Comparison of ENCODE assay signal across 2 cellular contexts in the genomic region with DNA sequence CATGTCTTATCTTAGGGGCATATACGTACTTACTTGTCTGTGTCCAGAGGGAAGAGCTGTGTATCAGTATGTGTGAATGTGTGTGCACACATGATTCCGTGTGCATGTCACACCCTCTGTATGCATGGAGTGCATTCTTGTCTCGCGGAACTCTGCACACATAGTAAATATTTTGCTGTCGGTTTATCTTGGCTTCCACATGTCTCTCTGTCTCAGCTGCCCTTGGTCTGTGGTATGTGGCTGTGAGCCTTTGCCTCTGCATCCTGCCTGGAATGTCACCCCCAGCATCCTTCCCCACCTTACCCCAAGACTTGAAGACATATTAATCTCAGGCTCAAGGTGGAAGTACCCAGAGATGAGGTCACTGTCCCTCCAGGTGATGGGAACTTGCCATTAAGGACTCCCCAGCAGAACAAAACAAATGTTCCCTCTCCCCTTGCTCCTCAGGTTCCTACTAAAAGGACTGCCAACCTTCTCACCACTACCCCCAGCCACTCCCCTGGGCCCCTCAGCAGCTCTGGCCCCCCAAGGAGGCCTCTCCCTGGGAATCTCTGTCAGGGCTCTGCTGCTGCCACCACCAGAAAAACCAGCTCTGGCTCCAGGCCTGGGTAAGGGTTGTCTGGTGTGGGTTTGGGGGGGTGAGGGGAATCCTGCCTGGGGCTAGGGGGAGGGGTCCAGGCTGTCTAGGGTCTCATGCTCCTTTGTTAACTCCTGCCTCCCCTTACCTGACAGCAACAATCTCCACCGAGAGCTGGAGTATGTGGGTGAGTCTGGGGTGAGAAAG.
TF ChIP-seq lines count a peak whose summit lies in the region.

No MANE protein-coding gene starts in this region.

TF ChIP-seq in HepG2, 621 proteins besides CTCF, POLR2A, EP300 and RAD21:
- TF ChIP-seq ZNF331 (CRISPR knock-in tag; IDR thresholded peaks at IDR 0.05) (no peak), ZNF644 (CRISPR knock-in tag; IDR thresholded peaks at IDR 0.05; ENCODE audit: low read depth) (no peak), ZNF230 (CRISPR knock-in tag; IDR thresholded peaks at IDR 0.05) (no peak), KDM3A (CRISPR knock-in tag; IDR thresholded peaks at IDR 0.05; ENCODE audit: low read depth) (no peak), MXI1 (IDR thresholded peaks at IDR 0.05; ENCODE audit: borderline replicate concordance, low read depth, low read length) (0 out of 3 replicates have a peak, but pooled peaks have one; percentile 18), ELF3 (CRISPR knock-in tag; IDR thresholded peaks at IDR 0.05) (no peak), GZF1 (CRISPR knock-in tag; IDR thresholded peaks at IDR 0.05) (no peak)

TF ChIP-seq in GM23338, 12 proteins besides CTCF, POLR2A, EP300 and RAD21:
- TF ChIP-seq, protein P1, sequence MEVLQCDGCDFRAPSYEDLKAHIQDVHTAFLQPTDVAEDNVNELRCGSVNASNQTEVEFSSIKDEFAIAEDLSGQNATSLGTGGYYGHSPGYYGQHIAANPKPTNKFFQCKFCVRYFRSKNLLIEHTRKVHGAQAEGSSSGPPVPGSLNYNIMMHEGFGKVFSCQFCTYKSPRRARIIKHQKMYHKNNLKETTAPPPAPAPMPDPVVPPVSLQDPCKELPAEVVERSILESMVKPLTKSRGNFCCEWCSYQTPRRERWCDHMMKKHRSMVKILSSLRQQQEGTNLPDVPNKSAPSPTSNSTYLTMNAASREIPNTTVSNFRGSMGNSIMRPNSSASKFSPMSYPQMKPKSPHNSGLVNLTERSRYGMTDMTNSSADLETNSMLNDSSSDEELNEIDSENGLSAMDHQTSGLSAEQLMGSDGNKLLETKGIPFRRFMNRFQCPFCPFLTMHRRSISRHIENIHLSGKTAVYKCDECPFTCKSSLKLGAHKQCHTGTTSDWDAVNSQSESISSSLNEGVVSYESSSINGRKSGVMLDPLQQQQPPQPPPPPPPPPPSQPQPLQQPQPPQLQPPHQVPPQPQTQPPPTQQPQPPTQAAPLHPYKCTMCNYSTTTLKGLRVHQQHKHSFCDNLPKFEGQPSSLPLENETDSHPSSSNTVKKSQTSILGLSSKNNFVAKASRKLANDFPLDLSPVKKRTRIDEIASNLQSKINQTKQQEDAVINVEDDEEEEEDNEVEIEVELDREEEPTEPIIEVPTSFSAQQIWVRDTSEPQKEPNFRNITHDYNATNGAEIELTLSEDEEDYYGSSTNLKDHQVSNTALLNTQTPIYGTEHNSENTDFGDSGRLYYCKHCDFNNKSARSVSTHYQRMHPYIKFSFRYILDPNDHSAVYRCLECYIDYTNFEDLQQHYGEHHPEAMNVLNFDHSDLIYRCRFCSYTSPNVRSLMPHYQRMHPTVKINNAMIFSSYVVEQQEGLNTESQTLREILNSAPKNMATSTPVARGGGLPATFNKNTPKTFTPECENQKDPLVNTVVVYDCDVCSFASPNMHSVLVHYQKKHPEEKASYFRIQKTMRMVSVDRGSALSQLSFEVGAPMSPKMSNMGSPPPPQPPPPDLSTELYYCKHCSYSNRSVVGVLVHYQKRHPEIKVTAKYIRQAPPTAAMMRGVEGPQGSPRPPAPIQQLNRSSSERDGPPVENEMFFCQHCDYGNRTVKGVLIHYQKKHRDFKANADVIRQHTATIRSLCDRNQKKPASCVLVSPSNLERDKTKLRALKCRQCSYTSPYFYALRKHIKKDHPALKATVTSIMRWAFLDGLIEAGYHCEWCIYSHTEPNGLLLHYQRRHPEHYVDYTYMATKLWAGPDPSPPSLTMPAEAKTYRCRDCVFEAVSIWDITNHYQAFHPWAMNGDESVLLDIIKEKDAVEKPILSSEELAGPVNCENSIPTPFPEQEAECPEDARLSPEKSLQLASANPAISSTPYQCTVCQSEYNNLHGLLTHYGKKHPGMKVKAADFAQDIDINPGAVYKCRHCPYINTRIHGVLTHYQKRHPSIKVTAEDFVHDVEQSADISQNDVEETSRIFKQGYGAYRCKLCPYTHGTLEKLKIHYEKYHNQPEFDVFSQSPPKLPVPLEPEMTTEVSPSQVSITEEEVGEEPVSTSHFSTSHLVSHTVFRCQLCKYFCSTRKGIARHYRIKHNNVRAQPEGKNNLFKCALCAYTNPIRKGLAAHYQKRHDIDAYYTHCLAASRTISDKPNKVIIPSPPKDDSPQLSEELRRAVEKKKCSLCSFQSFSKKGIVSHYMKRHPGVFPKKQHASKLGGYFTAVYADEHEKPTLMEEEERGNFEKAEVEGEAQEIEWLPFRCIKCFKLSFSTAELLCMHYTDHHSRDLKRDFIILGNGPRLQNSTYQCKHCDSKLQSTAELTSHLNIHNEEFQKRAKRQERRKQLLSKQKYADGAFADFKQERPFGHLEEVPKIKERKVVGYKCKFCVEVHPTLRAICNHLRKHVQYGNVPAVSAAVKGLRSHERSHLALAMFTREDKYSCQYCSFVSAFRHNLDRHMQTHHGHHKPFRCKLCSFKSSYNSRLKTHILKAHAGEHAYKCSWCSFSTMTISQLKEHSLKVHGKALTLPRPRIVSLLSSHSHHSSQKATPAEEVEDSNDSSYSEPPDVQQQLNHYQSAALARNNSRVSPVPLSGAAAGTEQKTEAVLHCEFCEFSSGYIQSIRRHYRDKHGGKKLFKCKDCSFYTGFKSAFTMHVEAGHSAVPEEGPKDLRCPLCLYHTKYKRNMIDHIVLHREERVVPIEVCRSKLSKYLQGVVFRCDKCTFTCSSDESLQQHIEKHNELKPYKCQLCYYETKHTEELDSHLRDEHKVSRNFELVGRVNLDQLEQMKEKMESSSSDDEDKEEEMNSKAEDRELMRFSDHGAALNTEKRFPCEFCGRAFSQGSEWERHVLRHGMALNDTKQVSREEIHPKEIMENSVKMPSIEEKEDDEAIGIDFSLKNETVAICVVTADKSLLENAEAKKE (CRISPR knock-in tag; IDR thresholded peaks at IDR 0.05) = no peak
- TF ChIP-seq EZH2 (IDR thresholded peaks at IDR 0.05; ENCODE audit: low read depth, unreplicated experiment) (no peak), JUNB (IDR thresholded peaks at IDR 0.05; ENCODE audit: unreplicated experiment) (no peak), NANOG (IDR thresholded peaks at IDR 0.05; ENCODE audit: borderline replicate concordance) (no peak)
- TF ChIP-seq, protein P2, sequence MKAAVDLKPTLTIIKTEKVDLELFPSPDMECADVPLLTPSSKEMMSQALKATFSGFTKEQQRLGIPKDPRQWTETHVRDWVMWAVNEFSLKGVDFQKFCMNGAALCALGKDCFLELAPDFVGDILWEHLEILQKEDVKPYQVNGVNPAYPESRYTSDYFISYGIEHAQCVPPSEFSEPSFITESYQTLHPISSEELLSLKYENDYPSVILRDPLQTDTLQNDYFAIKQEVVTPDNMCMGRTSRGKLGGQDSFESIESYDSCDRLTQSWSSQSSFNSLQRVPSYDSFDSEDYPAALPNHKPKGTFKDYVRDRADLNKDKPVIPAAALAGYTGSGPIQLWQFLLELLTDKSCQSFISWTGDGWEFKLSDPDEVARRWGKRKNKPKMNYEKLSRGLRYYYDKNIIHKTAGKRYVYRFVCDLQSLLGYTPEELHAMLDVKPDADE (IDR thresholded peaks at IDR 0.05) = no peak
